In the genomic region with DNA sequence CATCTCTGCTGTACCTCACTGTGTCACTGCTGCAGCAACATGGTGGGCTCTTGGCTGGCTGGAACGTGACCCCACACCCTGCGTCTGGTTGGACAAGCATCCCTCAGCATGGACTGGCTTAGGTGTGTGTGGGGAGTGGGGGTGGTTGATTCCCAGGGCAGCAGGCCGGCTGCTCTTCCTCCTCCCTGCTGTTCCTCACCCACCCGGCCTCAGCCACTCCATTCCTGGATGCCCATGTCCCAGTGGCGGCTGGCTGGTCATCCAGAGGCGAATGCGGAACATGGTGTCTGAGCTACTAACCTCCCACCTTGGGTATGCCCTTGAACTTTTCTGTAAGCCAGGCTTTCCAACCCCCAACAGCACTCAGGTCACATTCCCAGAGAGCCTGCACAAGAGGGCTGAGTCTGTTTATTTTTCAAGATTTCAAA, we compare ENCODE assay signal across 11 cellular contexts.
A peak's percentile ranks its signal among the peaks of the same experiment; 100 is the strongest.
DNase-seq lines count a peak whose midpoint lies in the region; ATAC-seq and TF ChIP-seq lines count a peak whose summit lies in the region.
"Had no signal": no experiment of that assay in that cellular context is flagged by ENCODE, and none has a peak within 500 bp of the region (broad histone marks: within the 10 kb centered on the region; RNA-seq: fewer than 3 reads in every experiment).

No MANE protein-coding gene starts in this region.

- TF ChIP-seq CTCF in heart right ventricle (IDR thresholded peaks at IDR 0.05) (no peak), prostate gland (IDR thresholded peaks at IDR 0.05) (no peak), mucosa of descending colon (IDR thresholded peaks at IDR 0.05) (no peak)

- WGBS in heart right ventricle, 2 donors = 69 to 78% methylated on average over 7 of the region's 7 CpGs
- WGBS in prostate gland = 95% methylated on average over 7 of the region's 7 CpGs

- no peaks in the 10 kb centered on the region for H3K9me3 ChIP-seq in heart right ventricle
- H3K9me3 ChIP-seq in prostate gland = no peaks in the 10 kb centered on the region
- no peaks in the 10 kb centered on the region for H3K9me3 ChIP-seq in mucosa of descending colon

- TF ChIP-seq POLR2A in prostate gland (IDR thresholded peaks at IDR 0.05) = no peak

- H3K27ac ChIP-seq in heart right ventricle = peak overlapping the region; percentile 34 to 81 (median 62)
- peak overlapping the region; percentile 15 to 37 for H3K27ac ChIP-seq in prostate gland

- H3K4me1 ChIP-seq in heart right ventricle (peaks cover 36 to 90% (median 81%) of the 10 kb centered on the region in 9 donors), prostate gland (replicated peaks) (peaks cover 10% of the 10 kb centered on the region), mucosa of descending colon (ENCODE audit: low read depth) (peaks cover 6% of the 10 kb centered on the region)

- H3K27me3 ChIP-seq in heart right ventricle (no peaks in the 10 kb centered on the region), prostate gland (replicated peaks; ENCODE audit: insufficient read depth) (no peaks in the 10 kb centered on the region)

- intact Hi-C loops in heart right ventricle (cut with DNase I) (loop anchor here in 1 of 10 donors (5.0 to 10.0 kb wide), 2 partner anchors 81 to 126 kb away; a partner anchor contains a TSS), left cardiac atrium (cut with DNase I) (no loop called here), left ventricle myocardium superior (cut with micrococcal nuclease) (no loop called here), prostate gland (cut with DNase I) (loop anchor here (10.0 kb wide), 2 partner anchors 126 to 1824 kb away; no protein-coding TSS in a partner anchor), mucosa of descending colon (cut with DNase I, micrococcal nuclease) (no loop called here)

- DNase-seq in heart right ventricle (no peak), left cardiac atrium (no peak), left ventricle myocardium superior (no peak), prostate gland (ENCODE audit: low spot score) (no peak), mucosa of descending colon (no peak)
- DNase-seq: activated effector memory CD4-positive, alpha-beta T cell treated with anti-CD3 and anti-CD28 coated beads, Interleukin-2, amount 50 U/mL, for 16 hours; effector CD8-positive, alpha-beta T cell; Kasumi-1 had no signal

- peak in 6 of 8 donors; percentile 3 to 21 (median 17) for ATAC-seq in heart right ventricle
- no peak for ATAC-seq in left cardiac atrium
- ATAC-seq in left ventricle myocardium superior = peak; percentile 14
- no peak for ATAC-seq in mucosa of descending colon
- ATAC-seq in HG03469 (IDR thresholded peaks at IDR 0.05; ENCODE audit: unreplicated experiment) = no peak
- ATAC-seq in HG03196 (IDR thresholded peaks at IDR 0.05; ENCODE audit: unreplicated experiment) = no peak
- ATAC-seq in GM21381 (IDR thresholded peaks at IDR 0.05; ENCODE audit: unreplicated experiment) = no peak

- H3K4me3 ChIP-seq in heart right ventricle (no peak overlapping the region), prostate gland (no peak overlapping the region), mucosa of descending colon (no peak overlapping the region)

- H3K36me3 ChIP-seq in heart right ventricle = no peaks in the 10 kb centered on the region
- no peaks in the 10 kb centered on the region for H3K36me3 ChIP-seq in prostate gland
- no peaks in the 10 kb centered on the region for H3K36me3 ChIP-seq in mucosa of descending colon (ENCODE audit: low read depth)

Comparison
In these comparisons a context has a peak if more than half of its experiments do, and no peak if none do; other contexts are left out.
1. ATAC-seq: peak in heart right ventricle (6 of 8) and left ventricle myocardium superior (single experiment); none in left cardiac atrium (0 of 2), mucosa of descending colon (single experiment), HG03469 (single experiment), HG03196 (single experiment) and GM21381 (single experiment).